Comparison of ENCODE assay signal across 1 cellular context in the genomic region with DNA sequence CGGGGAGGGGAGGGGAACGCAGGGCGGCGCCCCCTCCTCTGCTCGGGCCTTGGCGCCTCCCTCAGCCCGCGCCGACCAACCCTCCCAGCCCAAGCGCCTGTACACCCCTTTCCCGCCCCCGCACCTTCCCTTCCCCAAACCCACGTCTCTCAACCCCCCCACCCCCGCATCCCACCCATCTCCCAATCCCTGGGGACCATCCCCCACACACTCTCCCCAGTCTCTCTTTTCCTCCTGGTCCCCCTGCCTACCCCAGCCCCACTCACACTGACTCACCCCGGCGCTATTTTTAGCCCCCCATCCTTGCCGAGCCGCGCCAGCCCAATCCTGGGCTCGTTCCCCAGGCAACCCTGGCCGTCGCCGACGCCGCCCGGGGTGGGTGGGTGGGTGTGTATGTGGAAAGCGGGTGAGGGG.
TF ChIP-seq lines count a peak whose summit lies in the region.

No MANE protein-coding gene starts in this region.

TF ChIP-seq in A549, 52 proteins besides CTCF, POLR2A, EP300 and RAD21 (continued from another document):
- TF ChIP-seq, protein P1, sequence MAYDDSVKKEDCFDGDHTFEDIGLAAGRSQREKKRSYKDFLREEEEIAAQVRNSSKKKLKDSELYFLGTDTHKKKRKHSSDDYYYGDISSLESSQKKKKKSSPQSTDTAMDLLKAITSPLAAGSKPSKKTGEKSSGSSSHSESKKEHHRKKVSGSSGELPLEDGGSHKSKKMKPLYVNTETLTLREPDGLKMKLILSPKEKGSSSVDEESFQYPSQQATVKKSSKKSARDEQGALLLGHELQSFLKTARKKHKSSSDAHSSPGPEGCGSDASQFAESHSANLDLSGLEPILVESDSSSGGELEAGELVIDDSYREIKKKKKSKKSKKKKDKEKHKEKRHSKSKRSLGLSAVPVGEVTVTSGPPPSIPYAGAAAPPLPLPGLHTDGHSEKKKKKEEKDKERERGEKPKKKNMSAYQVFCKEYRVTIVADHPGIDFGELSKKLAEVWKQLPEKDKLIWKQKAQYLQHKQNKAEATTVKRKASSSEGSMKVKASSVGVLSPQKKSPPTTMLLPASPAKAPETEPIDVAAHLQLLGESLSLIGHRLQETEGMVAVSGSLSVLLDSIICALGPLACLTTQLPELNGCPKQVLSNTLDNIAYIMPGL (CRISPR knock-in tag; IDR thresholded peaks at IDR 0.05; ENCODE audit: borderline replicate concordance), result no peak
- TF ChIP-seq, protein P2, sequence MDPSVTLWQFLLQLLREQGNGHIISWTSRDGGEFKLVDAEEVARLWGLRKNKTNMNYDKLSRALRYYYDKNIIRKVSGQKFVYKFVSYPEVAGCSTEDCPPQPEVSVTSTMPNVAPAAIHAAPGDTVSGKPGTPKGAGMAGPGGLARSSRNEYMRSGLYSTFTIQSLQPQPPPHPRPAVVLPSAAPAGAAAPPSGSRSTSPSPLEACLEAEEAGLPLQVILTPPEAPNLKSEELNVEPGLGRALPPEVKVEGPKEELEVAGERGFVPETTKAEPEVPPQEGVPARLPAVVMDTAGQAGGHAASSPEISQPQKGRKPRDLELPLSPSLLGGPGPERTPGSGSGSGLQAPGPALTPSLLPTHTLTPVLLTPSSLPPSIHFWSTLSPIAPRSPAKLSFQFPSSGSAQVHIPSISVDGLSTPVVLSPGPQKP (IDR thresholded peaks at IDR 0.05; ENCODE audit: low read depth, low read length), result no peak
- TF ChIP-seq HOXA7 (CRISPR knock-in tag; IDR thresholded peaks at IDR 0.05) (no peak), GATA3 (IDR thresholded peaks at IDR 0.05; ENCODE audit: borderline replicate concordance) (no peak; the same call in 1 of the 2 replicates), SREBF2 (IDR thresholded peaks at IDR 0.05) (no peak)
- TF ChIP-seq, protein P3, sequence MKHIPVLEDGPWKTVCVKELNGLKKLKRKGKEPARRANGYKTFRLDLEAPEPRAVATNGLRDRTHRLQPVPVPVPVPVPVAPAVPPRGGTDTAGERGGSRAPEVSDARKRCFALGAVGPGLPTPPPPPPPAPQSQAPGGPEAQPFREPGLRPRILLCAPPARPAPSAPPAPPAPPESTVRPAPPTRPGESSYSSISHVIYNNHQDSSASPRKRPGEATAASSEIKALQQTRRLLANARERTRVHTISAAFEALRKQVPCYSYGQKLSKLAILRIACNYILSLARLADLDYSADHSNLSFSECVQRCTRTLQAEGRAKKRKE (CRISPR knock-in tag; IDR thresholded peaks at IDR 0.05; ENCODE audit: low read depth), result no peak
- TF ChIP-seq, protein P4, sequence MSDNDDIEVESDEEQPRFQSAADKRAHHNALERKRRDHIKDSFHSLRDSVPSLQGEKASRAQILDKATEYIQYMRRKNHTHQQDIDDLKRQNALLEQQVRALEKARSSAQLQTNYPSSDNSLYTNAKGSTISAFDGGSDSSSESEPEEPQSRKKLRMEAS (IDR thresholded peaks at IDR 0.05), result no peak
